ENCODE assay signal across 22 cellular contexts in genomic region chr4:40710484-40711269, GRCh38. TPM values are rescaled to one million over a fixed set of nuclear protein-coding genes. Genes with fewer than 3 reads are reported as not detected.
DNase-seq lines count a peak whose midpoint lies in the region; ATAC-seq, FAIRE-seq and TF ChIP-seq lines count a peak whose summit lies in the region.
"Had no signal": no experiment of that assay in that cellular context is flagged by ENCODE, and none has a peak within 500 bp of the region (broad histone marks: within the 10 kb centered on the region; RNA-seq: fewer than 3 reads in every experiment).

No MANE protein-coding gene starts in this region.

- H2AFZ ChIP-seq in KMS-11 (ENCODE audit: low read depth): no peak overlapping the region
- H2AFZ ChIP-seq: hepatocyte had no signal

- H3K27ac ChIP-seq in A549: no peak overlapping the region
- H3K27ac ChIP-seq in KMS-11: no peak overlapping the region
- no peak overlapping the region for H3K27ac ChIP-seq in Peyer's patch
- H3K27ac ChIP-seq: colonic mucosa, epithelial cell of prostate, hepatocyte, WERI-Rb-1 had no signal

- H3K27me3 Mint-ChIP-seq in nephron progenitor cell (ENCODE audit: low read depth, poor library complexity): peaks cover 34% of the 10 kb centered on the region

- CTCF ChIA-PET in A549 (lab: Yijun Ruan, JAX): interaction anchor here (0.6 kb wide), 1 partner anchor 28 kb away, joined by 4 read pairs; no protein-coding TSS in a partner anchor

- H3K9ac ChIP-seq in KMS-11: no peak overlapping the region

- 38% methylated on average over 5 of the region's 5 CpGs for WGBS in A549 (ENCODE audit: missing lambda C conversion rate)

- no peaks in the 10 kb centered on the region for H3K4me1 Mint-ChIP-seq in nephron progenitor cell

- POLR2A ChIA-PET in A549 (lab: Yijun Ruan, JAX): no interaction called here

- H3K4me3 Mint-ChIP-seq in nephron progenitor cell: no peak overlapping the region

- 0 out of 3 replicates have a peak overlapping the region, but pooled peaks have one; percentile 2 for H3K4me2 ChIP-seq in A549
- peak overlapping the region; percentile 38; the same call in 1 of the 2 replicates for H3K4me2 ChIP-seq in KMS-11
- H3K4me2 ChIP-seq: hepatocyte had no signal

- no peaks in the 10 kb centered on the region for H3K9me3 Mint-ChIP-seq in nephron progenitor cell
- H3K9me3 Mint-ChIP-seq: activated T-helper 2 cell treated with anti-CD3 and anti-CD28 coated beads, Interferon-gamma antibody, Interleukin-2, Interleukin-4, amounts not matched to agents 10 μg/mL and 5 μg/mL and 100 μg/mL, durations not matched to agents 14 hours and 24 hours and 36 hours had no signal

- H4K20me1 ChIP-seq in KMS-11 (ENCODE audit: insufficient read depth): no peaks in the 10 kb centered on the region

- FAIRE-seq in A549 (lab: Jason Lieb, UNC): no peak
- FAIRE-seq: HTR-8/SVneo had no signal

- TF ChIP-seq CTCF in A549 (IDR thresholded peaks at IDR 0.05) (no peak), KMS-11 (conservative IDR thresholded peaks at IDR 0.05; ENCODE audit: low read depth, low read length) (no peak), Peyer's patch (IDR thresholded peaks at IDR 0.05) (no peak), nephron progenitor cell (IDR thresholded peaks at IDR 0.05) (no peak)

- no peaks in the 10 kb centered on the region for H3K79me2 ChIP-seq in KMS-11 (ENCODE audit: insufficient read depth, low read depth)
- H3K79me2 ChIP-seq: hepatocyte had no signal

- H3K4me3 ChIP-seq in A549: no peak overlapping the region
- H3K4me3 ChIP-seq in KMS-11 (IDR thresholded peaks at IDR 0.05; ENCODE audit: insufficient read depth, low read depth, low read length): no peak overlapping the region
- no peak overlapping the region for H3K4me3 ChIP-seq in Peyer's patch
- H3K4me3 ChIP-seq: colonic mucosa, HAP-1, hepatocyte had no signal

- TF ChIP-seq POLR2A in A549 (IDR thresholded peaks at IDR 0.05; ENCODE audit: low read length): no peak
- TF ChIP-seq POLR2A in Peyer's patch (IDR thresholded peaks at IDR 0.05): no peak

- TF ChIP-seq EP300 in A549 (IDR thresholded peaks at IDR 0.05): no peak

- H3K27me3 ChIP-seq in KMS-11 (ENCODE audit: insufficient read depth, low read depth): no peaks in the 10 kb centered on the region
- no peaks in the 10 kb centered on the region for H3K27me3 ChIP-seq in Peyer's patch
- H3K27me3 ChIP-seq: colonic mucosa, hepatocyte had no signal

- H3K27ac Mint-ChIP-seq in nephron progenitor cell: no peak overlapping the region
- H3K27ac Mint-ChIP-seq: activated T-helper 2 cell treated with anti-CD3 and anti-CD28 coated beads, Interferon-gamma antibody, Interleukin-2, Interleukin-4, amounts not matched to agents 10 μg/mL and 5 μg/mL and 100 μg/mL, durations not matched to agents 14 hours and 24 hours and 36 hours had no signal

- H3K36me3 ChIP-seq in KMS-11 (ENCODE audit: insufficient read depth) (no peaks in the 10 kb centered on the region), Peyer's patch (no peaks in the 10 kb centered on the region)
- H3K36me3 ChIP-seq: colonic mucosa, HAP-1, WERI-Rb-1 had no signal

- DNase-seq in A549 (ENCODE audit: low read depth in 1 of 2, low spot score in 1 of 2) (no peak), SKM-1 treated with dmso at 0.1 percent for 144 hours (lab: John Stamatoyannopoulos, UW; ENCODE audit: unreplicated experiment) (peak; percentile 83), left lobe of liver (ENCODE audit: low spot score) (no peak), Peyer's patch (no peak), nephron progenitor cell (no peak), DMS79 treated with DMSO at 0.1 percent for 48 hours (lab: John Stamatoyannopoulos, UW) (no peak), NCI-H526 (lab: John Stamatoyannopoulos, UW) (no peak)
- DNase-seq: ACHN; aorta; colonic mucosa; kidney glomerular epithelial cell; NCI-H1105; NCI-H345; stimulated activated naive CD8-positive, alpha-beta T cell treated with anti-CD3 and anti-CD28 coated beads, Interleukin-15, Interleukin-2, amounts not matched to agents 100 U/mL and 50 U/mL, for 24 hours; WERI-Rb-1 had no signal

- H3K4me1 ChIP-seq in A549 (peaks cover 5% of the 10 kb centered on the region; the same call in 1 of the 3 replicates), KMS-11 (ENCODE audit: low read depth, poor library complexity, severe bottlenecking) (peaks cover 19% of the 10 kb centered on the region), Peyer's patch (no peaks in the 10 kb centered on the region)
- H3K4me1 ChIP-seq: colonic mucosa had no signal

- ATAC-seq in A549: no peak
- peak; percentile 44 for ATAC-seq in left lobe of liver
- ATAC-seq: Panc1; stimulated activated naive CD8-positive, alpha-beta T cell treated with anti-CD3 and anti-CD28 coated beads, Interleukin-15, Interleukin-2, amounts not matched to agents 100 U/mL and 50 U/mL, for 24 hours had no signal

- TF ChIP-seq RAD21 in A549 (conservative IDR thresholded peaks at IDR 0.05 in 1 of 2, IDR thresholded peaks at IDR 0.05 in 1 of 2): no peak

- H3K9me3 ChIP-seq in A549: no peaks in the 10 kb centered on the region
- H3K9me3 ChIP-seq in Peyer's patch: no peaks in the 10 kb centered on the region
- H3K9me3 ChIP-seq: colonic mucosa, HAP-1 had no signal

- no peaks in the 10 kb centered on the region for H3K36me3 Mint-ChIP-seq in nephron progenitor cell (ENCODE audit: low read depth)

TF ChIP-seq in A549, 52 proteins besides CTCF, POLR2A, EP300 and RAD21:
- TF ChIP-seq CEBPB (IDR thresholded peaks at IDR 0.05) (peak; percentile 35 to 66; a peak in 3 of 4 replicates), KDM1A (IDR thresholded peaks at IDR 0.05; ENCODE audit: low read depth) (no peak), ELK1 (IDR thresholded peaks at IDR 0.05; ENCODE audit: low read depth, low read length) (no peak), SMC3 (IDR thresholded peaks at IDR 0.05) (no peak), CHD4 (IDR thresholded peaks at IDR 0.05; ENCODE audit: borderline replicate concordance) (no peak)

RNA-seq across cellular contexts. Expression of gene NSUN7, which starts 39.1 kb away (rescaled TPM):
- polyA plus RNA-seq in A549 (2011; rRNA removed) (1.4 and 1.5 TPM in 2 replicates), A549 (2017; fragmentation: RNase III; extraction: RNeasy Plus Mini Kit Qiagen cat#74134 plus additional on column Dnase treatment) (0.42 to 0.65 TPM (median 0.59 TPM) in 3 replicates)
- 0.37 and 0.49 TPM in 2 replicates for polyA plus RNA-seq in A549 (2012; cell fraction: cytosol; rRNA removed)
- 0.27 and 0.38 TPM in 2 replicates for polyA plus RNA-seq in A549 (2012; cell fraction: nucleus; rRNA removed)
- 1.2 and 1.3 TPM in 2 replicates for polyA minus RNA-seq in A549 (2011; rRNA and poly(A)+ RNA removed)
- total RNA-seq in left lobe of liver (0.40 TPM), Peyer's patch (10 to 100 TPM in 2 of 4 donors, 1 to 10 TPM in 2; 4.9 to 10.7 (median 9.7) TPM)
- total RNA-seq: activated T-helper 2 cell treated with anti-CD3 and anti-CD28 coated beads, Interferon-gamma antibody, Interleukin-2, Interleukin-4, amounts not matched to agents 10 μg/mL and 5 μg/mL and 100 μg/mL, durations not matched to agents 14 hours and 24 hours and 36 hours had no signal
